In genomic region chr19:37817180-37817911, GRCh38 we compare ENCODE assay signal across 8 cellular contexts. TPM values are rescaled to one million over a fixed set of nuclear protein-coding genes. Genes with fewer than 3 reads are reported as not detected.
DNase-seq lines count a peak whose midpoint lies in the region; ATAC-seq, FAIRE-seq and TF ChIP-seq lines count a peak whose summit lies in the region.

No MANE protein-coding gene starts in this region.

- H3K4me1 ChIP-seq in ES-I3 (ENCODE audit: insufficient read depth, low read length) (no peaks in the 10 kb centered on the region), NT2/D1 (ENCODE audit: insufficient read depth, insufficient read length) (no peaks in the 10 kb centered on the region)

- H3K27me3 ChIP-seq in NT2/D1 (ENCODE audit: insufficient read depth, insufficient read length) (no peaks in the 10 kb centered on the region), kidney epithelial cell (ENCODE audit: control insufficient read depth, insufficient read depth, low read length) (peaks cover 3% of the 10 kb centered on the region)

- ATAC-seq in GM18520 (IDR thresholded peaks at IDR 0.05; ENCODE audit: unreplicated experiment) (no peak), GM21528 (IDR thresholded peaks at IDR 0.05; ENCODE audit: low FRiP score, unreplicated experiment) (no peak)

- FAIRE-seq in RCC 7860 (lab: Jason Lieb, UNC), result no peak

- TF ChIP-seq CTCF in coronary artery (IDR thresholded peaks at IDR 0.05) (no peak), kidney epithelial cell (IDR thresholded peaks at IDR 0.05; ENCODE audit: insufficient read depth, low read length, poor library complexity, severe bottlenecking) (no peak)

- H3K9me3 ChIP-seq in ES-I3 (ENCODE audit: control insufficient read depth, insufficient read depth, low read length) (peaks cover 12% of the 10 kb centered on the region), NT2/D1 (ENCODE audit: insufficient read depth, low read length) (peaks cover 28% of the 10 kb centered on the region)

- H3K36me3 ChIP-seq in ES-I3 (ENCODE audit: insufficient read depth, low read length) (no peaks in the 10 kb centered on the region), NT2/D1 (ENCODE audit: insufficient read depth, insufficient read length, low read length) (peaks cover 28% of the 10 kb centered on the region), kidney epithelial cell (ENCODE audit: control insufficient read depth, insufficient read depth, low read length) (no peaks in the 10 kb centered on the region)

- peak; percentile 63 for DNase-seq in NT2/D1 (ENCODE audit: low read depth, low spot score)
- DNase-seq in coronary artery (ENCODE audit: low spot score), result peak; percentile 76
- no peak for DNase-seq in kidney epithelial cell (ENCODE audit: low read depth)
- DNase-seq in stimulated activated CD4-positive, alpha-beta T cell treated with anti-CD3 and anti-CD28 coated beads, Interleukin-12 subunit alpha, Interleukin-12 subunit beta, amount 100 ng/mL, for 24 hours (ENCODE audit: low read depth in 2 of 2), result peak; percentile 19 to 26
- DNase-seq in RCC 7860 (ENCODE audit: low spot score), result no peak

- peak overlapping the region; percentile 69 for H3K4me3 ChIP-seq in NT2/D1 (ENCODE audit: insufficient read length, low read depth)
- peak overlapping the region; percentile 74 for H3K4me3 ChIP-seq in coronary artery
- H3K4me3 ChIP-seq in kidney epithelial cell (ENCODE audit: low read depth, low read length), result peak overlapping the region; percentile 56

- H3K27ac ChIP-seq in coronary artery, result peak overlapping the region; percentile 17 to 21

- peak overlapping the region; percentile 88 for H3K9ac ChIP-seq in ES-I3 (ENCODE audit: low read depth, low read length)
- H3K9ac ChIP-seq in NT2/D1 (ENCODE audit: insufficient read length, low read depth), result peak overlapping the region; percentile 89

RNA-seq across cellular contexts. Expression of gene ZNF573, which starts 38.0 kb away (rescaled TPM):
- 3.1 and 14.1 TPM in 2 replicates for total RNA-seq in kidney epithelial cell

Comparison
In these comparisons a context has a peak if more than half of its experiments do, and no peak if none do; other contexts are left out.
1. DNase-seq: peak in NT2/D1 (single experiment), coronary artery (single experiment) and stimulated activated CD4-positive, alpha-beta T cell treated with anti-CD3 and anti-CD28 coated beads, Interleukin-12 subunit alpha, Interleukin-12 subunit beta, amount 100 ng/mL, for 24 hours (2 of 2); none in kidney epithelial cell (single experiment) and RCC 7860 (single experiment).
2. Peak in every context shown above with its lines, with median percentiles within 50 percentile points of each other: H3K4me3 ChIP-seq.